8 cellular contexts compared by ENCODE assay signal in genomic region chr2:85583667-85584353, GRCh38. TPM values are rescaled to one million over a fixed set of nuclear protein-coding genes. Genes with fewer than 3 reads are reported as not detected.
A peak's percentile ranks its signal among the peaks of the same experiment; 100 is the strongest.
DNase-seq lines count a peak whose midpoint lies in the region; ATAC-seq and TF ChIP-seq lines count a peak whose summit lies in the region.

No MANE protein-coding gene starts in this region.

- no peaks in the 10 kb centered on the region for H3K27me3 Mint-ChIP-seq in activated CD4-positive, alpha-beta T cell treated with anti-CD3 and anti-CD28 coated beads, Interleukin-2, amount 10 ng/mL, durations not matched to agents 24 days and 14 days

- H3K36me3 Mint-ChIP-seq in activated CD4-positive, alpha-beta T cell treated with anti-CD3 and anti-CD28 coated beads, Interleukin-2, amount 10 ng/mL, durations not matched to agents 24 days and 14 days (ENCODE audit: low read depth), result peaks cover 24% of the 10 kb centered on the region

- no peak overlapping the region for H2AFZ ChIP-seq in Karpas-422 (ENCODE audit: low read length)

- H3K79me2 ChIP-seq in Karpas-422 (ENCODE audit: low read length), result peaks cover 16% of the 10 kb centered on the region

- no peaks in the 10 kb centered on the region for H3K9me3 ChIP-seq in right cardiac atrium (ENCODE audit: control insufficient read depth, low read length)
- no peaks in the 10 kb centered on the region for H3K9me3 ChIP-seq in Karpas-422 (ENCODE audit: low read length)

- peaks cover 5% of the 10 kb centered on the region; the same call in 1 of the 2 replicates for H3K36me3 ChIP-seq in Karpas-422 (ENCODE audit: insufficient read depth, low read length)

- H3K9me3 Mint-ChIP-seq in activated CD4-positive, alpha-beta T cell treated with anti-CD3 and anti-CD28 coated beads, Interleukin-2, amount 10 ng/mL, durations not matched to agents 24 days and 14 days, result no peaks in the 10 kb centered on the region

- no peak for TF ChIP-seq CTCF in AG04449 (IDR thresholded peaks at IDR 0.05; ENCODE audit: insufficient read depth, low read length, missing control alignments)

- POLR2A ChIA-PET in AG04449 (lab: Yijun Ruan, JAX), result no interaction called here

- CTCF ChIA-PET in AG04449 (lab: Yijun Ruan, JAX), result interaction anchor here (1.7 to 2.3 kb wide), 2 partner anchors 32 to 164 kb away, joined by 5 to 8 read pairs; no protein-coding TSS in a partner anchor

- H3K4me1 ChIP-seq in right cardiac atrium (ENCODE audit: control insufficient read depth, insufficient read depth, low read length) (peaks cover 20% of the 10 kb centered on the region), Karpas-422 (ENCODE audit: low read length) (peaks cover 13% of the 10 kb centered on the region)

- H3K27me3 ChIP-seq in right cardiac atrium (ENCODE audit: control insufficient read depth, insufficient read depth) (no peaks in the 10 kb centered on the region), Karpas-422 (ENCODE audit: low read length) (no peaks in the 10 kb centered on the region)

- H3K27ac ChIP-seq in right cardiac atrium (ENCODE audit: low read length) (peak overlapping the region; percentile 58), Karpas-422 (ENCODE audit: low read length) (no peak overlapping the region)

- WGBS in right cardiac atrium, result 18% methylated on average over 16 of the region's 16 CpGs

- H3K4me3 Mint-ChIP-seq in activated CD4-positive, alpha-beta T cell treated with anti-CD3 and anti-CD28 coated beads, Interleukin-2, amount 10 ng/mL, durations not matched to agents 24 days and 14 days, result peak overlapping the region; percentile 93

- no peaks in the 10 kb centered on the region; the same call in 1 of the 2 replicates for H4K20me1 ChIP-seq in Karpas-422 (ENCODE audit: insufficient read depth, low read depth, low read length)

- peaks cover 56% of the 10 kb centered on the region for H3K4me1 Mint-ChIP-seq in activated CD4-positive, alpha-beta T cell treated with anti-CD3 and anti-CD28 coated beads, Interleukin-2, amount 10 ng/mL, durations not matched to agents 24 days and 14 days

- H3K27ac Mint-ChIP-seq in activated CD4-positive, alpha-beta T cell treated with anti-CD3 and anti-CD28 coated beads, Interleukin-2, amount 10 ng/mL, durations not matched to agents 24 days and 14 days, result peak overlapping the region; percentile 91

- intact Hi-C loops in activated CD4-positive, alpha-beta T cell treated with anti-CD3 and anti-CD28 coated beads, Interleukin-2, amount 10 ng/mL, durations not matched to agents 24 days and 14 days (cut with micrococcal nuclease), result no loop called here
- intact Hi-C loops in right cardiac atrium (cut with DNase I), result no loop called here

- peak overlapping the region; percentile 60 for H3K4me3 ChIP-seq in AG04449 (ENCODE audit: low read depth, low read length)
- H3K4me3 ChIP-seq in right cardiac atrium (ENCODE audit: low read length), result peak overlapping the region; percentile 71
- no peak overlapping the region for H3K4me3 ChIP-seq in Karpas-422 (ENCODE audit: low read length)

- DNase-seq in AG04449 (ENCODE audit: low read depth, low spot score), result no peak
- peak; percentile 84 for DNase-seq in activated CD4-positive, alpha-beta T cell treated with anti-CD3 and anti-CD28 coated beads, Interleukin-2, amount 10 ng/mL, durations not matched to agents 24 days and 14 days
- DNase-seq in right cardiac atrium, result no peak
- DNase-seq in stimulated activated naive CD8-positive, alpha-beta T cell treated with anti-CD3 and anti-CD28 coated beads, Interleukin-15, Interleukin-2, amounts not matched to agents 100 U/mL and 50 U/mL, for 24 hours, result no peak
- no peak for DNase-seq in NCI-H1694 (lab: John Stamatoyannopoulos, UW)
- DNase-seq in DMS53 treated with DMSO at 0.1 percent for 48 hours (lab: John Stamatoyannopoulos, UW; ENCODE audit: unreplicated experiment), result no peak
- no peak for DNase-seq in Karpas-422

- H3K4me2 ChIP-seq in Karpas-422 (ENCODE audit: low read depth, low read length, poor library complexity, severe bottlenecking), result no peak overlapping the region

- H3K9me2 ChIP-seq in Karpas-422 (replicated peaks; ENCODE audit: insufficient read depth, low read length), result no peaks in the 10 kb centered on the region

- ATAC-seq in GM21390 (IDR thresholded peaks at IDR 0.05; ENCODE audit: unreplicated experiment) (peak; percentile 63), right cardiac atrium (no peak)
- peak; percentile 21 for ATAC-seq in stimulated activated naive CD8-positive, alpha-beta T cell treated with anti-CD3 and anti-CD28 coated beads, Interleukin-15, Interleukin-2, amounts not matched to agents 100 U/mL and 50 U/mL, for 24 hours

- H3K9ac ChIP-seq in Karpas-422 (ENCODE audit: low read length), result no peak overlapping the region

RNA-seq across cellular contexts. Expression of gene VAMP5, which starts 0.4 kb away (rescaled TPM):
- total RNA-seq in activated CD4-positive, alpha-beta T cell treated with anti-CD3 and anti-CD28 coated beads, Interleukin-2, amount 10 ng/mL, durations not matched to agents 24 days and 14 days, result 33.1 and 37.9 TPM in 2 replicates
- 100 to 1,000 TPM in 1 of 4 donors, 10 to 100 TPM in 3; 79.1 to 113 (median 81.1) TPM for total RNA-seq in right cardiac atrium
- 127 TPM for polyA plus RNA-seq in right cardiac atrium
- total RNA-seq in Karpas-422 (2014; rRNA removed; shearing (Covaris generic); ENCODE audit: low replicate concordance), result 0.29 TPM in 1 of 2 replicates, not detected in the other

RNA-seq across cellular contexts. Expression of gene VAMP8, which starts 6.4 kb away (rescaled TPM):
- 90.9 and 91.3 TPM in 2 replicates for total RNA-seq in activated CD4-positive, alpha-beta T cell treated with anti-CD3 and anti-CD28 coated beads, Interleukin-2, amount 10 ng/mL, durations not matched to agents 24 days and 14 days
- 10 to 100 TPM; 30.3 to 38.3 (median 35.2) TPM for total RNA-seq in right cardiac atrium
- polyA plus RNA-seq in right cardiac atrium, result 24.9 TPM
- total RNA-seq in Karpas-422 (2014; rRNA removed; shearing (Covaris generic); ENCODE audit: low replicate concordance), result 122 and 141 TPM in 2 replicates

RNA-seq across cellular contexts. Expression of gene RNF181, which starts 11.7 kb away (rescaled TPM):
- total RNA-seq in activated CD4-positive, alpha-beta T cell treated with anti-CD3 and anti-CD28 coated beads, Interleukin-2, amount 10 ng/mL, durations not matched to agents 24 days and 14 days, result 111 and 116 TPM in 2 replicates
- 100 to 1,000 TPM in 2 of 4 donors, 10 to 100 TPM in 2; 96.1 to 111 (median 102) TPM for total RNA-seq in right cardiac atrium
- polyA plus RNA-seq in right cardiac atrium, result 169 TPM
- total RNA-seq in Karpas-422 (2014; rRNA removed; shearing (Covaris generic); ENCODE audit: low replicate concordance), result 332 and 398 TPM in 2 replicates

RNA-seq across cellular contexts. Expression of gene TMEM150A, which starts 18.7 kb away (rescaled TPM):
- total RNA-seq in activated CD4-positive, alpha-beta T cell treated with anti-CD3 and anti-CD28 coated beads, Interleukin-2, amount 10 ng/mL, durations not matched to agents 24 days and 14 days, result 6.2 and 6.5 TPM in 2 replicates
- total RNA-seq in right cardiac atrium, result 10 to 100 TPM; 14.5 to 17.5 (median 16.5) TPM
- polyA plus RNA-seq in right cardiac atrium, result 19.0 TPM
- 13.3 and 17.2 TPM in 2 replicates for total RNA-seq in Karpas-422 (2014; rRNA removed; shearing (Covaris generic); ENCODE audit: low replicate concordance)

RNA-seq across cellular contexts. Expression of gene GGCX, which starts 22.5 kb away (rescaled TPM):
- 21.8 and 23.1 TPM in 2 replicates for total RNA-seq in activated CD4-positive, alpha-beta T cell treated with anti-CD3 and anti-CD28 coated beads, Interleukin-2, amount 10 ng/mL, durations not matched to agents 24 days and 14 days
- 10 to 100 TPM; 27.7 to 35.8 (median 30.8) TPM for total RNA-seq in right cardiac atrium
- polyA plus RNA-seq in right cardiac atrium, result 17.9 TPM
- total RNA-seq in Karpas-422 (2014; rRNA removed; shearing (Covaris generic); ENCODE audit: low replicate concordance), result 31.6 and 47.0 TPM in 2 replicates

Comparison
In these comparisons a context has a peak if more than half of its experiments do, and no peak if none do; other contexts are left out.
1. ATAC-seq: peak in GM21390 (single experiment) and stimulated activated naive CD8-positive, alpha-beta T cell treated with anti-CD3 and anti-CD28 coated beads, Interleukin-15, Interleukin-2, amounts not matched to agents 100 U/mL and 50 U/mL, for 24 hours (single experiment); none in right cardiac atrium (0 of 2).
2. RNA of gene VAMP5, which starts 0.4 kb away (total RNA-seq): 79.1 to 113 TPM in right cardiac atrium and 33.1 to 37.9 TPM in activated CD4-positive, alpha-beta T cell treated with anti-CD3 and anti-CD28 coated beads, Interleukin-2, amount 10 ng/mL, durations not matched to agents 24 days and 14 days; 0.29 TPM in Karpas-422; every median in the first group is over 10 times any median in the second.